ENCODE assay signal across 1 cellular context in the genomic region with DNA sequence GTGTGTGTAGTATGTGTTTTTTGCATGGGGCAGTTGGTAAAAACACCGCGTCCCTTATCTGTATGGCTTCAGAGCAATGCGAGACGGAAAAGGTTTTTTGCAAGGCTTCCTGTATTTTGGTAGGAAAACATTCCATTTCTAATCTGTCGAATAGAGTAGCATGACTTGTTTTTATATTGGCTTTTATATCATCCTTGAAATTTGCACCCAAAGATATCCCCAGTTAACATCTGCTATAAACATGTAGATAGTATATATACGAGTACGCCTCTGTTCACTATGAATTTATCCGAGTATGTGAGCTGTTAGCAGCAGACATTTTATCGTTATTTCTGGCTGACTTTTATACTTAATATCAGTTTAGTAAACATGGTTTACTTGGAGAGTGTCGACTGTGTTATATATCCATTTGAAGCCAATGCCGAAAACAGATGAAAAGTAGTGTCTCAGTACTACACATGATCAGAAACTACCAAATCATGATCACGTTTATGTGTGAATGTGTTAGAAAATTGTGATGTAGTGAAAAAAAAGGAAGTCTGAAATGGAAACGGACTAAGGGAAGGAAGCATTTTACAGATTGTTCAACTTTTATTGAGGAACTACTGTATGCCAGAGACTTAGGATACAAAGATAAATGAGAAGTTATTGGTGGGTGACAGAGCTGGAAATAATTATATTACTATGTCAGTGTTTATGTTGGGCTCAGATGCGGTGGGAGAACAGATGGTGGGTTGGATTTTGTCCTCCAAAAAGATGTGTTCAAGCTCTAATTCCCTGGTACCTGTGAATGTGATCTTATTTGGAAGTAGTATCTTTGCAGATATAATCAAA.
TF ChIP-seq lines count a peak whose summit lies in the region.

No MANE protein-coding gene starts in this region.

TF ChIP-seq in H1, 55 proteins besides CTCF, POLR2A, EP300 and RAD21:
- TF ChIP-seq RNF2 (IDR thresholded peaks at IDR 0.05; ENCODE audit: borderline replicate concordance, low read depth, low read length, missing control alignments, poor library complexity, severe bottlenecking) (no peak), SRF (IDR thresholded peaks at IDR 0.05; ENCODE audit: low read depth, low read length) (no peak), NRF1 (IDR thresholded peaks at IDR 0.05; ENCODE audit: low read depth, low read length) (no peak), RXRA (IDR thresholded peaks at IDR 0.05; ENCODE audit: insufficient read depth, low read depth, low read length) (no peak), SP4 (IDR thresholded peaks at IDR 0.05; ENCODE audit: low read length) (no peak), RFX5 (IDR thresholded peaks at IDR 0.05; ENCODE audit: borderline replicate concordance, low read depth, low read length) (no peak), ATF3 (IDR thresholded peaks at IDR 0.05; ENCODE audit: insufficient read depth, low read depth, low read length) (no peak), TAF1 (IDR thresholded peaks at IDR 0.05; ENCODE audit: low read depth, low read length) (no peak), GTF2F1 (IDR thresholded peaks at IDR 0.05; ENCODE audit: borderline replicate concordance, low read depth, low read length) (no peak), KDM5A (IDR thresholded peaks at IDR 0.05; ENCODE audit: low read length) (no peak), CEBPB (IDR thresholded peaks at IDR 0.05; ENCODE audit: low read depth, low read length) (no peak), EZH2 (IDR thresholded peaks at IDR 0.05; ENCODE audit: low read depth, low read length, severe bottlenecking) (no peak), BCL11A (IDR thresholded peaks at IDR 0.05; ENCODE audit: low read depth in 2 of 2, low read length in 2 of 2) (no peak)
- TF ChIP-seq, protein P1, sequence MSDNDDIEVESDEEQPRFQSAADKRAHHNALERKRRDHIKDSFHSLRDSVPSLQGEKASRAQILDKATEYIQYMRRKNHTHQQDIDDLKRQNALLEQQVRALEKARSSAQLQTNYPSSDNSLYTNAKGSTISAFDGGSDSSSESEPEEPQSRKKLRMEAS (IDR thresholded peaks at IDR 0.05) = no peak
